Comparison of ENCODE assay signal across 9 cellular contexts in the genomic region with DNA sequence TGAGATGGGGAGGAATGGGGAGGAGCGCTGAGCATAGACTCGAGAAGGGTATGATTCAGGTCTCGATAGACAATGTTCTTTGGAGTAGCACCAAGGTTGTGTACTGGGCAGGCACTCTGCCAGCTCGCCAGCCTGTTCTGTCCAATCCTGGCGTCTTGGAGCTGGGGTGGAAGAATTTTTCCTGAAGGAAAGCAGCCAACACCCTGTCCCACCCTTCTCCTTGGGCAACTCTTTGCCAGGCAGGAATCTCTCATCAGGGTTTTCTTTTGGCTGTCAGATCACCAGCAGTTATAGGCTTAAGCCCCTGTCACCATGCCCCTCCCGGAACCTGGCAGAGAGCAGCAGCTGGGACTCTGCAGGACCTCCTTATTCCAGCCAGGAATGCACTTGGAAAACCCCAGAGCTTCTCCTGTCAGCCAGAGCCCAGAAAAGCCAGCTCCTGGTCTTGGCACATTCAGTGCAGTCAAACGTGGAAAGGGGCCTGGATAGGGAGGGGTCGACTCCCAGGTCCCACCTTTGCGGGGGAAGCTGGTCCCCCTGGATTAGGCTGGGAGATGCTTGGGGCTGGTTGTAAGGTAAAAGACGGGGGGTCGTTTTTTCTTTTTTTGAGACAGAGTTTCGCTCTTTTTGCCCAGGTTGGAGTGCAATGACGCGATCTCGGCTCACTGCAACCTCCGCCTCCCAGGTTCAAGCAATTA. TPM values are rescaled to one million over a fixed set of nuclear protein-coding genes. Genes with fewer than 3 reads are reported as not detected.
DNase-seq lines count a peak whose midpoint lies in the region; ATAC-seq and TF ChIP-seq lines count a peak whose summit lies in the region.
"Had no signal": no experiment of that assay in that cellular context is flagged by ENCODE, and none has a peak within 500 bp of the region (broad histone marks: within the 10 kb centered on the region; RNA-seq: fewer than 3 reads in every experiment).

No MANE protein-coding gene starts in this region.

- H3K4me1 Mint-ChIP-seq in mesothelial cell of epicardium: peaks cover 5% of the 10 kb centered on the region

- H3K27ac Mint-ChIP-seq in mesothelial cell of epicardium: no peak overlapping the region

- no peak overlapping the region for H2AFZ ChIP-seq in HCT116 (ENCODE audit: low read depth, low read length, poor library complexity, severe bottlenecking)

- CTCF ChIA-PET in HCT116 (lab: Charles Lee): no interaction called here

- RAD21 ChIA-PET in HCT116 (lab: Charles Lee; ENCODE audit: low non-redundant PET in 1 of 2, low total read pairs in 2 of 2, uncharacterized antibody in 2 of 2, unreplicated experiment in 2 of 2): no interaction called here

- no peaks in the 10 kb centered on the region for H3K36me3 Mint-ChIP-seq in mesothelial cell of epicardium

- ATAC-seq in HCT116 (no peak), GM21390 (IDR thresholded peaks at IDR 0.05; ENCODE audit: unreplicated experiment) (no peak), GM18520 (IDR thresholded peaks at IDR 0.05; ENCODE audit: unreplicated experiment) (no peak), HG03045 (IDR thresholded peaks at IDR 0.05; ENCODE audit: unreplicated experiment) (no peak), GM21447 (IDR thresholded peaks at IDR 0.05; ENCODE audit: unreplicated experiment) (no peak)

- peak overlapping the region; percentile 97 for H3K4me3 Mint-ChIP-seq in mesothelial cell of epicardium

- no peaks in the 10 kb centered on the region for H3K27me3 ChIP-seq in HCT116 (ENCODE audit: insufficient read depth, low read length)
- H3K27me3 ChIP-seq in ascending aorta: no peaks in the 10 kb centered on the region

- TF ChIP-seq CTCF in 22Rv1 (IDR thresholded peaks at IDR 0.05): no peak
- TF ChIP-seq CTCF in HCT116 (IDR thresholded peaks at IDR 0.05 in 2 of 3, conservative IDR thresholded peaks at IDR 0.05 in 1 of 3; ENCODE audit: borderline replicate concordance in 1 of 3, insufficient read depth in 1 of 3, low read depth in 2 of 3, low read length in 2 of 3): no peak
- TF ChIP-seq CTCF in ascending aorta (IDR thresholded peaks at IDR 0.05): no peak
- no peak for TF ChIP-seq CTCF in mesothelial cell of epicardium (IDR thresholded peaks at IDR 0.05; ENCODE audit: unreplicated experiment)

- H3K4me1 ChIP-seq in HCT116 (ENCODE audit: control insufficient read depth in 1 of 2, insufficient read depth in 2 of 2, low read length in 2 of 2) (peaks cover 8 to 25% of the 10 kb centered on the region in 2 experiments), ascending aorta (peaks cover 3 to 14% of the 10 kb centered on the region in 2 donors)

- no peaks in the 10 kb centered on the region for H3K9me3 Mint-ChIP-seq in mesothelial cell of epicardium

- H3K27ac ChIP-seq in 22Rv1: peak overlapping the region; percentile 87
- no peak overlapping the region for H3K27ac ChIP-seq in HCT116 (ENCODE audit: low read depth, low read length)
- H3K27ac ChIP-seq in ascending aorta: no peak overlapping the region

- H3K79me2 ChIP-seq in HCT116 (ENCODE audit: insufficient read depth, low read length): no peaks in the 10 kb centered on the region; the same call in 1 of the 2 replicates

- H3K27me3 Mint-ChIP-seq in mesothelial cell of epicardium (ENCODE audit: low read depth): no peaks in the 10 kb centered on the region

- no peaks in the 10 kb centered on the region for H3K9me2 ChIP-seq in HCT116 (ENCODE audit: insufficient read depth)

- TF ChIP-seq POLR2A in HCT116 (IDR thresholded peaks at IDR 0.05; ENCODE audit: borderline replicate concordance, extremely low read depth, insufficient read depth, insufficient read length): no peak

- H3K36me3 ChIP-seq in HCT116 (ENCODE audit: control insufficient read depth in 1 of 2, insufficient read depth in 2 of 2, low read length in 2 of 2): no peaks in the 10 kb centered on the region
- H3K36me3 ChIP-seq in ascending aorta: no peaks in the 10 kb centered on the region

- no TSS peak for BruUV-seq in HCT116 (replicated peaks; lab: Mats Ljungman, UMichigan)

- no peaks in the 10 kb centered on the region for H4K20me1 ChIP-seq in HCT116 (ENCODE audit: insufficient read depth)

- DNase-seq in HCT116 (ENCODE audit: low read depth, low spot score) (no peak), ascending aorta (ENCODE audit: low spot score in 2 of 2) (no peak), mesothelial cell of epicardium (ENCODE audit: low spot score in 2 of 2, unreplicated experiment in 2 of 2) (no peak)
- DNase-seq: erythroblast had no signal

- intact Hi-C loops in HCT116 (cut with micrococcal nuclease): no loop called here
- intact Hi-C loops in ascending aorta (cut with DNase I): no loop called here

- H3K4me3 ChIP-seq in HCT116 (replicated peaks in 1 of 2; ENCODE audit: low read depth in 1 of 2, low read length in 2 of 2) (peak overlapping the region; percentile 74 to 89), ascending aorta (peak overlapping the region; percentile 94 to 96)

- peak overlapping the region; percentile 83 for H3K9ac ChIP-seq in HCT116 (ENCODE audit: low read length)

- TF ChIP-seq RAD21 in HCT116 (IDR thresholded peaks at IDR 0.05; ENCODE audit: low read depth): no peak

- H3K9me3 ChIP-seq in HCT116 (ENCODE audit: control insufficient read depth in 1 of 2, insufficient read depth in 1 of 2, low read depth in 1 of 2, low read length in 2 of 2) (no peaks in the 10 kb centered on the region), ascending aorta (no peaks in the 10 kb centered on the region)

- peak overlapping the region; percentile 98 for H3K4me2 ChIP-seq in HCT116 (ENCODE audit: low read length)

- POLR2A ChIA-PET in HCT116 (lab: Charles Lee): interaction anchor here (0.9 to 1.0 kb wide), 2 partner anchors 20 to 22 kb away, joined by 3 read pairs; no protein-coding TSS in a partner anchor

TF ChIP-seq in HCT116, 20 proteins besides CTCF, POLR2A, EP300 and RAD21:
- no peak for TF ChIP-seq ZNF274 (IDR thresholded peaks at IDR 0.05; ENCODE audit: low read depth, low read length)
- TF ChIP-seq, protein P1, sequence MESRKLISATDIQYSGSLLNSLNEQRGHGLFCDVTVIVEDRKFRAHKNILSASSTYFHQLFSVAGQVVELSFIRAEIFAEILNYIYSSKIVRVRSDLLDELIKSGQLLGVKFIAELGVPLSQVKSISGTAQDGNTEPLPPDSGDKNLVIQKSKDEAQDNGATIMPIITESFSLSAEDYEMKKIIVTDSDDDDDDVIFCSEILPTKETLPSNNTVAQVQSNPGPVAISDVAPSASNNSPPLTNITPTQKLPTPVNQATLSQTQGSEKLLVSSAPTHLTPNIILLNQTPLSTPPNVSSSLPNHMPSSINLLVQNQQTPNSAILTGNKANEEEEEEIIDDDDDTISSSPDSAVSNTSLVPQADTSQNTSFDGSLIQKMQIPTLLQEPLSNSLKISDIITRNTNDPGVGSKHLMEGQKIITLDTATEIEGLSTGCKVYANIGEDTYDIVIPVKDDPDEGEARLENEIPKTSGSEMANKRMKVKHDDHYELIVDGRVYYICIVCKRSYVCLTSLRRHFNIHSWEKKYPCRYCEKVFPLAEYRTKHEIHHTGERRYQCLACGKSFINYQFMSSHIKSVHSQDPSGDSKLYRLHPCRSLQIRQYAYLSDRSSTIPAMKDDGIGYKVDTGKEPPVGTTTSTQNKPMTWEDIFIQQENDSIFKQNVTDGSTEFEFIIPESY (IDR thresholded peaks at IDR 0.05; ENCODE audit: extremely low read depth, insufficient replicate concordance, low read length): no peak

RNA-seq across cellular contexts. Expression of a gene that starts 14.4 kb away (rescaled TPM):
- total RNA-seq in HCT116 (2021; ENCODE audit: unreplicated experiment) (18.5 TPM), ascending aorta (3.2 TPM), mesothelial cell of epicardium (62.0 to 63.4 TPM (median 62.4 TPM) in 3 replicates)
- polyA plus RNA-seq in HCT116 (2012): 16.7 and 18.0 TPM in 2 replicates
